22 cellular contexts compared by ENCODE assay signal in the genomic region with DNA sequence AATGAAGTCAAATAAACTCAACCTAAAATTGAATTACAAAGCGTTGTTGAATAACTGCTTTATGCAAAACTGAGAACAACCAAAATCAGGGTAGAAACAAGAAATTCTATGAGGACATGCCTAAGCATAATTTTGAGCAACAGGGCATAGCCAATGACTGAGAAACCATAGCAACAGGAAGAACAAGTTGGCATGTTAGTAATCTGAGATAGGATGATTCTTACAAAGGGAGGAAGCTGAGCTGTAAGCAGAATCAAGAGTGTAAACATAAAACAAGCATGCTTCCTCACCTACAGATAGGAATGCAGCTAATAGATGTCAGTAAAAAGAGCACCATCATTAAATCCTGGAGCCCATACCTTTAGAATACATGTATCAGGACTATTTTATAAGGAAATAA.
DNase-seq lines count a peak whose midpoint lies in the region; ATAC-seq lines count a peak whose summit lies in the region.
"Had no signal": no experiment of that assay in that cellular context is flagged by ENCODE, and none has a peak within 500 bp of the region (broad histone marks: within the 10 kb centered on the region; RNA-seq: fewer than 3 reads in every experiment).

No MANE protein-coding gene starts in this region.

- WGBS in mesendoderm (ENCODE audit: extremely low coverage, insufficient coverage, low lambda C conversion rate), result no CpG with 5 or more reads among the region's 1 CpG

- H3K9ac ChIP-seq in mesendoderm (ENCODE audit: low read length), result no peak overlapping the region

- no peak overlapping the region for H3K23ac ChIP-seq in mesendoderm (ENCODE audit: low read length)

- H2AK5ac ChIP-seq in mesendoderm (ENCODE audit: low read length), result no peak overlapping the region

- no peak overlapping the region for H2BK15ac ChIP-seq in mesendoderm (replicated peaks; ENCODE audit: low read depth)

- DNase-seq in DMS53 treated with DMSO at 0.1 percent for 48 hours (lab: John Stamatoyannopoulos, UW; ENCODE audit: unreplicated experiment) (peak; percentile 90), NCI-H2081 treated with DMSO at 0.1 percent for 48 hours (lab: John Stamatoyannopoulos, UW) (peak; percentile 96), SHP77 (lab: John Stamatoyannopoulos, UW) (peak; percentile 88 to 89), mesendoderm (peak; percentile 66)
- DNase-seq: activated CD4-positive, alpha-beta T cell treated with anti-CD3 and anti-CD28 coated beads, Interleukin-2, amount 50 U/mL, for 48 hours; activated CD4-positive, CD25-positive, alpha-beta regulatory T cell; activated naive CD4-positive, alpha-beta T cell treated with anti-CD3 and anti-CD28 coated beads, Interleukin-2, amount 10 ng/mL, durations not matched to agents 7 days and 5 days; H7; hypothalamus; immature natural killer cell; left lung; naive thymus-derived CD8-positive, alpha-beta T cell; NCI-H1436; NCI-H526 treated with DMSO at 0.1 percent for 48 hours; SJCRH30; T-cell had no signal

- no peaks in the 10 kb centered on the region for H3K79me2 ChIP-seq in mesendoderm (ENCODE audit: control insufficient read depth, insufficient read depth, low read length)

- no peak overlapping the region for H2BK5ac ChIP-seq in mesendoderm (ENCODE audit: low read length)

- no peak overlapping the region for H4K5ac ChIP-seq in mesendoderm (ENCODE audit: low read length)

- no peak for ATAC-seq in GM21576 (IDR thresholded peaks at IDR 0.05; ENCODE audit: unreplicated experiment)
- no peak for ATAC-seq in HG03521 (IDR thresholded peaks at IDR 0.05; ENCODE audit: unreplicated experiment)
- no peak for ATAC-seq in GM18520 (IDR thresholded peaks at IDR 0.05; ENCODE audit: unreplicated experiment)
- ATAC-seq: K562; left lung; naive thymus-derived CD8-positive, alpha-beta T cell; T-cell had no signal

- H3K18ac ChIP-seq in mesendoderm (ENCODE audit: low read length), result no peak overlapping the region

- no peak overlapping the region for H4K8ac ChIP-seq in mesendoderm (ENCODE audit: low read depth, low read length)

- H2BK120ac ChIP-seq in mesendoderm (ENCODE audit: low read depth, low read length), result no peak overlapping the region

- H3K4me2 ChIP-seq in mesendoderm (ENCODE audit: low read length), result no peak overlapping the region

- H3K4me3 ChIP-seq in mesendoderm (ENCODE audit: low read length), result no peak overlapping the region
- H3K4me3 ChIP-seq: K562, left lung, SJCRH30, thoracic aorta had no signal

- no peaks in the 10 kb centered on the region for H3K4me1 ChIP-seq in mesendoderm (ENCODE audit: control insufficient read depth, low read depth, low read length)
- H3K4me1 ChIP-seq: left lung, SJCRH30 had no signal

- no peaks in the 10 kb centered on the region for H3K36me3 ChIP-seq in mesendoderm (ENCODE audit: control insufficient read depth, insufficient read depth, low read length)
- H3K36me3 ChIP-seq: left lung, SJCRH30, thoracic aorta had no signal

- H3K79me1 ChIP-seq in mesendoderm (ENCODE audit: low read length), result no peaks in the 10 kb centered on the region

- no peak overlapping the region for H3K4ac ChIP-seq in mesendoderm (ENCODE audit: low read depth, low read length)

- no peaks in the 10 kb centered on the region for H3K27me3 ChIP-seq in mesendoderm (ENCODE audit: insufficient read depth, low read length, poor library complexity)
- H3K27me3 ChIP-seq: left lung, SJCRH30 had no signal

- no peak overlapping the region for H3K56ac ChIP-seq in mesendoderm (ENCODE audit: low read length)

- H3K27ac ChIP-seq in mesendoderm (ENCODE audit: low read depth, low read length), result no peak overlapping the region
- H3K27ac ChIP-seq: C4-2B, SJCRH30, thoracic aorta had no signal
